In the genomic region with DNA sequence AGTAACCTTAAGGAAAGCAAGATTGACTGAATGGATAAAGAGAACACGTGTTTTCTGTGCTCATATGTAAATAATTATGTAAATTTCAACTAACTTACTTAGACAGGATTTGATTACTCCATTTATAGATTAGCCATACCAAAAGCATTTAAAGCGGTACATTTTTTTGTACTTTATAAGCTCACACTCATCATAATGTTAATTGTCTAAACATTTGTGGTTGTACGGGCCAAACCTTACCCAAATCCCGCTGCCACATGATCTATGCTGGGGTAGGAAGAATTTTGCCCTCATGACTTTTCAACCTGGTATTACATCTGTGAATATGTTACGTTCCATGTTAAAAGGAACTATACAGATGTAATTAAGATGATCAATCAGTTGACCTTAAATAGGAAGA, we compare ENCODE assay signal across 31 cellular contexts. TPM values are rescaled to one million over a fixed set of nuclear protein-coding genes. Genes with fewer than 3 reads are reported as not detected.
"Had no signal": no experiment of that assay in that cellular context is flagged by ENCODE, and none has a peak within 500 bp of the region (broad histone marks: within the 10 kb centered on the region; RNA-seq: fewer than 3 reads in every experiment).

No MANE protein-coding gene starts in this region.

- H3K36me3 ChIP-seq: colonic mucosa, gastrocnemius medialis, left ventricle myocardium inferior, neural progenitor cell, stomach, thyroid gland, upper lobe of left lung, vagina, WERI-Rb-1 had no signal

- ATAC-seq: activated CD4-positive, CD25-positive, alpha-beta regulatory T cell treated with anti-CD3 and anti-CD28 coated beads, Interleukin-2, amount 50 U/mL, for 24 hours; body of pancreas; gastrocnemius medialis; natural killer cell; right cardiac atrium; stimulated activated naive B cell treated with anti-CD40 and anti-IgM and Interleukin-4, amounts not matched to agents 10 μg/mL and 1 μg/mL and 100 μg/mL, for 72 hours had no signal

- H3K9me3 ChIP-seq: body of pancreas, colonic mucosa, gastrocnemius medialis, left ventricle myocardium inferior, stomach, thyroid gland, upper lobe of left lung, vagina had no signal

- H3K9ac ChIP-seq: neural progenitor cell had no signal

- H3K27me3 ChIP-seq: body of pancreas, colonic mucosa, gastrocnemius medialis, neural progenitor cell, stomach, thyroid gland, upper lobe of left lung, vagina had no signal

- H3K4me1 ChIP-seq: body of pancreas, colonic mucosa, thyroid gland, upper lobe of left lung, vagina had no signal

- H2AFZ ChIP-seq: neural progenitor cell had no signal

- H3K4me3 ChIP-seq: body of pancreas, colonic mucosa, dorsolateral prefrontal cortex, gastrocnemius medialis, left ventricle myocardium inferior, lung, neural progenitor cell, stomach, thyroid gland, upper lobe of left lung, vagina had no signal

- DNase-seq: activated CD4-positive, alpha-beta T cell treated with anti-CD3 and anti-CD28 coated beads for 48 hours; activated CD4-positive, alpha-beta T cell treated with anti-CD3 and anti-CD28 coated beads, Interleukin-2, amount 50 U/mL, for 48 hours; activated CD8-positive, alpha-beta memory T cell treated with anti-CD3 and anti-CD28 coated beads for 24 hours; activated effector memory CD4-positive, alpha-beta T cell treated with Interleukin-2 at 50 U/mL for 16 hours; activated naive CD4-positive, alpha-beta T cell treated with Interleukin-2 at 50 U/mL for 16 hours; anterior cingulate cortex; body of pancreas; colonic mucosa; dorsolateral prefrontal cortex; effector memory CD4-positive, alpha-beta T cell; erythroblast; gastrocnemius medialis; glutamatergic neuron; left ventricle myocardium inferior; mesendoderm; natural killer cell; occipital lobe; right cardiac atrium; stimulated activated CD4-positive, alpha-beta T cell treated with anti-CD3 and anti-CD28 coated beads, Interleukin-15, amount 100 ng/mL, for 24 hours; stimulated activated CD4-positive, alpha-beta T cell treated with anti-CD3 and anti-CD28 coated beads, Interleukin-2, amount 100 ng/mL, for 24 hours; stimulated activated naive B cell treated with anti-CD40 and anti-IgM and Interleukin-4, amounts not matched to agents 10 μg/mL and 1 μg/mL and 100 μg/mL, for 72 hours; stomach; T1000; thyroid gland; upper lobe of left lung; WERI-Rb-1 had no signal

- H3K27ac ChIP-seq: body of pancreas, colonic mucosa, dorsolateral prefrontal cortex, gastrocnemius medialis, left ventricle myocardium inferior, neural progenitor cell, stomach, thyroid gland, upper lobe of left lung, vagina, WERI-Rb-1 had no signal

- H3K4me2 ChIP-seq: neural progenitor cell had no signal

RNA-seq across cellular contexts. Expression of a gene that starts 29.1 kb away (rescaled TPM):
- total RNA-seq: mononuclear cell, natural killer cell had no signal
